ENCODE assay signal across 8 cellular contexts in genomic region chr4:75432683-75433082, GRCh38.
A peak's percentile ranks its signal among the peaks of the same experiment; 100 is the strongest.
DNase-seq lines count a peak whose midpoint lies in the region; ATAC-seq and TF ChIP-seq lines count a peak whose summit lies in the region.

No MANE protein-coding gene starts in this region.

- peak; percentile 54; the same call in 1 of the 2 replicates for ATAC-seq in PC-3
- ATAC-seq in HG03378 (IDR thresholded peaks at IDR 0.05; ENCODE audit: unreplicated experiment) = no peak

- H3K36me3 ChIP-seq in BE2C (no peaks in the 10 kb centered on the region), GM23248 (ENCODE audit: low read depth) (no peaks in the 10 kb centered on the region), PC-3 (ENCODE audit: low read depth, low read length) (no peaks in the 10 kb centered on the region)

- H3K4me2 ChIP-seq in GM23248 (ENCODE audit: unreplicated experiment) (no peak overlapping the region), PC-3 (ENCODE audit: low read length) (no peak overlapping the region)

- no peaks in the 10 kb centered on the region for H3K27me3 ChIP-seq in BE2C
- no peaks in the 10 kb centered on the region for H3K27me3 ChIP-seq in GM23248 (replicated peaks; ENCODE audit: insufficient read depth)
- H3K27me3 ChIP-seq in PC-3 (ENCODE audit: low read length) = peaks cover 9% of the 10 kb centered on the region; the same call in 1 of the 2 replicates

- no peak overlapping the region for H3K9ac ChIP-seq in GM23248
- no peak overlapping the region for H3K9ac ChIP-seq in PC-3 (ENCODE audit: low read length)

- no peak overlapping the region for H3K4me3 ChIP-seq in BE2C (ENCODE audit: low read depth, low read length)
- H3K4me3 ChIP-seq in GM23248 = no peak overlapping the region
- H3K4me3 ChIP-seq in PC-3 (ENCODE audit: low read length) = no peak overlapping the region
- H3K4me3 ChIP-seq in fibroblast of villous mesenchyme (ENCODE audit: low read depth, low read length) = no peak overlapping the region

- POLR2A ChIA-PET in PC-3 (lab: Charles Lee; ENCODE audit: unreplicated experiment) = no interaction called here

- no peaks in the 10 kb centered on the region for H3K9me2 ChIP-seq in GM23248 (ENCODE audit: insufficient read depth)
- no peaks in the 10 kb centered on the region for H3K9me2 ChIP-seq in PC-3 (replicated peaks; ENCODE audit: low read length)

- H4K20me1 ChIP-seq in GM23248 (ENCODE audit: insufficient read depth) (no peaks in the 10 kb centered on the region), PC-3 (ENCODE audit: low read length) (no peaks in the 10 kb centered on the region)

- peak; percentile 22 for DNase-seq in BE2C
- peak; percentile 35 for DNase-seq in GM23248
- DNase-seq in PC-3 = peak; percentile 43
- peak; percentile 33 for DNase-seq in fibroblast of villous mesenchyme (ENCODE audit: low read depth)
- DNase-seq in C1 segment of cervical spinal cord (lab: John Stamatoyannopoulos, UW) = no peak
- DNase-seq in LoVo (ENCODE audit: low spot score) = no peak
- no peak for DNase-seq in NCI-H2196 (lab: John Stamatoyannopoulos, UW; ENCODE audit: unreplicated experiment)

- TF ChIP-seq CTCF in BE2C (IDR thresholded peaks at IDR 0.05; ENCODE audit: low read depth, low read length) (peak; percentile 65), PC-3 (conservative IDR thresholded peaks at IDR 0.05; ENCODE audit: low read depth, low read length) (peak; percentile 53), fibroblast of villous mesenchyme (IDR thresholded peaks at IDR 0.05; ENCODE audit: insufficient read depth, low read depth, low read length) (peak; percentile 63)

- no peaks in the 10 kb centered on the region for H3F3A ChIP-seq in GM23248 (ENCODE audit: insufficient read depth)
- H3F3A ChIP-seq in PC-3 (ENCODE audit: low read length, unreplicated experiment) = no peaks in the 10 kb centered on the region

- no TSS peak for BruUV-seq in PC-3 (replicated peaks; lab: Mats Ljungman, UMichigan)

- H3K4me1 ChIP-seq in BE2C (no peaks in the 10 kb centered on the region), GM23248 (ENCODE audit: insufficient read depth) (no peaks in the 10 kb centered on the region), PC-3 (ENCODE audit: insufficient read depth, low read length) (no peaks in the 10 kb centered on the region)

- intact Hi-C loops in PC-3 (cut with micrococcal nuclease) = no loop called here

- no peaks in the 10 kb centered on the region for H3K79me2 ChIP-seq in GM23248 (ENCODE audit: insufficient read depth)
- no peaks in the 10 kb centered on the region for H3K79me2 ChIP-seq in PC-3 (ENCODE audit: low read length)

- CTCF ChIA-PET in PC-3 (lab: Charles Lee) = interaction anchor here (0.6 kb wide), 1 partner anchor 415 kb away, joined by 3 read pairs; no protein-coding TSS in a partner anchor

- H3K9me3 ChIP-seq in BE2C (no peaks in the 10 kb centered on the region), GM23248 (ENCODE audit: low read depth) (no peaks in the 10 kb centered on the region), PC-3 (ENCODE audit: low read length) (no peaks in the 10 kb centered on the region)

- H3K27ac ChIP-seq in GM23248 = no peak overlapping the region
- no peak overlapping the region for H3K27ac ChIP-seq in PC-3 (ENCODE audit: low read length)

- H2AFZ ChIP-seq in GM23248 = no peak overlapping the region
- H2AFZ ChIP-seq in PC-3 (ENCODE audit: low read length) = no peak overlapping the region

- in situ Hi-C loops in GM23248 (cut with MboI) = no loop called here

Comparison
In these comparisons a context has a peak if more than half of its experiments do, and no peak if none do; other contexts are left out.
1. DNase-seq: peak in BE2C (single experiment), GM23248 (single experiment), PC-3 (single experiment) and fibroblast of villous mesenchyme (single experiment); none in C1 segment of cervical spinal cord (0 of 14), LoVo (single experiment) and NCI-H2196 (single experiment).
2. Peak in every context shown above with its lines, with median percentiles within 50 percentile points of each other: CTCF ChIP-seq.